ENCODE assay signal across 19 cellular contexts in the genomic region with DNA sequence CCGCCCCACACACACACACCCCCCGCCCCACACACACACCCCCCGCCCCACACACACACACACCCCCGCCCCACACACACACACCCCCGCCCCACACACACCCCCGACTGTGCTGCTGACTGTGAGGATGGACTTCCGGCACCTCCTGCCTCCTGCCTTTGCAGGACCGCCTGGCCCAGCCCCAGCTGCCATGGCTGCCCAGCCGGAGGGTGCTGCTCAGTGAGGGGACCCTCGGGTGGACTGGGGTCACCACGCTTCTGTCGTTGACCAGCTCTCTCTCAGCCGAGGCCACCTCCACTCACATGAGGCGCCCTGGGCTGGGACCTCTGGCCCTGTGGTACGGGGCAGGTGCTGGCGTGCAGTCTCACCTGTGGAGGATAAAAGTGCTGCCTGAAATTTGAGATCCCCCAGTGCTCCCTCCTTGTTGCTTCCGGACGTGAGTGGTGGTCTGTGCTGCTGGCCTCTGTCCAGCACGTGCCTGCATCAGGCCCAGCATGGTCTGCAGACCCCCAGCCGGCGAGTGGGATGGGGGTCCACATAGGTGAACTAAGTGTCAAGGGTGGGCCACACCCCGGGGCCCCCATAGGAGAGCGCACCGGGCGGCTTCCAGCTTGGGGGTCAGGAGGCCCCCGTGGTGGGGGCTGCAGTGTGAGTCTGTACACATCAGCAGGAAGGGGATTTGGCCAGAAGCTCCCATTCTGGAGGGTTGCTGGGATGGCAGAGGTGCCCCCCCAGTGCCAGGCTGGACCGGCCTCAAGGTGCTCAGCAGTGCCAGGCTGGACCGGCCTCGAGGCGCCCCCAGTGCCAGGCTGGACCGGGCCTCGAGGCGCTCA. TPM values are rescaled to one million over a fixed set of nuclear protein-coding genes. Genes with fewer than 3 reads are reported as not detected.
A peak's percentile ranks its signal among the peaks of the same experiment; 100 is the strongest.
DNase-seq lines count a peak whose midpoint lies in the region; ATAC-seq and TF ChIP-seq lines count a peak whose summit lies in the region.
"Had no signal": no experiment of that assay in that cellular context is flagged by ENCODE, and none has a peak within 500 bp of the region (broad histone marks: within the 10 kb centered on the region; RNA-seq: fewer than 3 reads in every experiment).

No MANE protein-coding gene starts in this region.

- H2BK15ac ChIP-seq in neuronal stem cell (ENCODE audit: low read length) = no peak overlapping the region

- no peak overlapping the region for H3K4ac ChIP-seq in neuronal stem cell (ENCODE audit: low read length)

- DNase-seq in breast epithelium (ENCODE audit: low spot score in 2 of 2) (no peak), MCF 10A (ENCODE audit: unreplicated experiment) (no peak), esophagus squamous epithelium (lab: John Stamatoyannopoulos, UW) (no peak), neuronal stem cell (ENCODE audit: low spot score) (no peak), transverse colon (peak; percentile 57), NCI-H510A treated with DMSO at 0.1 percent for 48 hours (lab: John Stamatoyannopoulos, UW) (no peak), aorta (no peak), RKO (ENCODE audit: low spot score) (no peak)
- DNase-seq: activated CD4-positive, CD25-positive, alpha-beta regulatory T cell treated with anti-CD3 and anti-CD28 coated beads, Interleukin-2, amount 50 U/mL, for 72 hours; activated CD8-positive, alpha-beta memory T cell treated with anti-CD3 and anti-CD28 coated beads, Interleukin-2, amount 50 U/mL, for 4 hours; central memory CD4-positive, alpha-beta T cell; HCEC 1CT; kidney glomerular epithelial cell; NCI-H1694; NCI-H524; PC-3; T-cell had no signal

- peak overlapping the region; percentile 55 for H3K23ac ChIP-seq in neuronal stem cell (ENCODE audit: low read depth, low read length, poor library complexity)

- H4K91ac ChIP-seq in neuronal stem cell (ENCODE audit: low read depth, low read length, poor library complexity) = no peak overlapping the region

- no peak for TF ChIP-seq EP300 in transverse colon (IDR thresholded peaks at IDR 0.05; ENCODE audit: low read depth)

- no peak overlapping the region for H3K4me3 Mint-ChIP-seq in MCF 10A (ENCODE audit: unreplicated experiment)
- H3K4me3 Mint-ChIP-seq: T-cell had no signal

- TF ChIP-seq POLR2A in breast epithelium (IDR thresholded peaks at IDR 0.05) (no peak), esophagus squamous epithelium (IDR thresholded peaks at IDR 0.05) (no peak), transverse colon (IDR thresholded peaks at IDR 0.05) (no peak)

- no peak overlapping the region for H3K27ac Mint-ChIP-seq in MCF 10A (ENCODE audit: low read depth, unreplicated experiment)
- H3K27ac Mint-ChIP-seq: activated naive CD4-positive, alpha-beta T cell treated with anti-CD3 and anti-CD28 coated beads, Interleukin-2, amount 50 U/mL, for 72 hours; T-cell had no signal

- no peaks in the 10 kb centered on the region for H3K4me1 Mint-ChIP-seq in MCF 10A (ENCODE audit: insufficient read depth, unreplicated experiment)

- H3K36me3 Mint-ChIP-seq in MCF 10A (ENCODE audit: insufficient read depth, unreplicated experiment) = peaks cover 16% of the 10 kb centered on the region
- H3K36me3 Mint-ChIP-seq: activated naive CD4-positive, alpha-beta T cell treated with anti-CD3 and anti-CD28 coated beads, Interleukin-2, amount 50 U/mL, for 72 hours had no signal

- peaks cover 9% of the 10 kb centered on the region for H3K79me1 ChIP-seq in neuronal stem cell (ENCODE audit: low read depth, low read length)

- no peak for ATAC-seq in aorta (ENCODE audit: low FRiP score)
- ATAC-seq: activated naive CD4-positive, alpha-beta T cell treated with anti-CD3 and anti-CD28 coated beads, Interleukin-2, amount 50 U/mL, for 72 hours; T-cell had no signal

- H3K18ac ChIP-seq in neuronal stem cell (ENCODE audit: low read length) = peak overlapping the region; percentile 76

- TF ChIP-seq CTCF in breast epithelium (IDR thresholded peaks at IDR 0.05) (no peak), MCF 10A (IDR thresholded peaks at IDR 0.05; ENCODE audit: unreplicated experiment) (no peak), esophagus squamous epithelium (IDR thresholded peaks at IDR 0.05) (no peak), transverse colon (IDR thresholded peaks at IDR 0.05) (no peak)

- intact Hi-C loops in breast epithelium (cut with DNase I; ENCODE audit: low total_unique reads) (no loop called here), MCF 10A (cut with micrococcal nuclease) (no loop called here), esophagus squamous epithelium (cut with DNase I) (no loop called here), transverse colon (cut with DNase I; ENCODE audit: low total_unique reads) (no loop called here), aorta (cut with DNase I) (no loop called here)

- H3K36me3 ChIP-seq in breast epithelium (peaks cover 3% of the 10 kb centered on the region), esophagus squamous epithelium (peaks cover 25 to 83% (median 26%) of the 10 kb centered on the region in 3 donors), neuronal stem cell (replicated peaks in 1 of 2; ENCODE audit: control insufficient read depth in 2 of 2, insufficient read depth in 2 of 2, low read length in 2 of 2) (peaks cover 11 to 52% of the 10 kb centered on the region in 2 donors), transverse colon (peaks cover 0 to 20% (median 7%) of the 10 kb centered on the region in 4 donors), aorta (ENCODE audit: control insufficient read depth in 1 of 2, insufficient read depth in 2 of 2, low read length in 1 of 2) (peaks cover 0 to 5% of the 10 kb centered on the region in 2 donors)

- no TSS peak for BruUV-seq in MCF 10A (replicated peaks; lab: Mats Ljungman, UMichigan)

- H3K9ac ChIP-seq in neuronal stem cell (ENCODE audit: low read depth, low read length, poor library complexity) = no peak overlapping the region

- H2AFZ ChIP-seq in neuronal stem cell (ENCODE audit: low read length) = no peak overlapping the region

- 45 to 50% methylated on average over 7 to 10 of the region's 33 CpGs for WGBS in esophagus squamous epithelium, 2 donors
- WGBS in neuronal stem cell (ENCODE audit: extremely low coverage in 2 of 2, insufficient read length in 2 of 2, insufficient replicate concordance in 1 of 2), 2 donors = no CpG with 5 or more reads among the region's 33 CpGs
- WGBS in transverse colon (ENCODE audit: low coverage in 1 of 2), 2 donors = 57% methylated on average over 26 of the region's 33 CpGs; no CpG with 5 or more reads in 1 of the 2 donors
- WGBS in aorta, 2 donors = 53 to 56% methylated on average over 27 to 33 of the region's 33 CpGs

- H2BK5ac ChIP-seq in neuronal stem cell (ENCODE audit: low read length) = no peak overlapping the region

- H3K9me3 Mint-ChIP-seq in MCF 10A (ENCODE audit: unreplicated experiment) = no peaks in the 10 kb centered on the region
- H3K9me3 Mint-ChIP-seq: activated naive CD4-positive, alpha-beta T cell treated with anti-CD3 and anti-CD28 coated beads, Interleukin-2, amount 50 U/mL, for 72 hours; T-cell had no signal

- in situ Hi-C loops in transverse colon (cut with MboI; ENCODE audit: low pct_ligation_motif_present in 1 of 4, low pct_unique_long_range_greater_than_20kb in 1 of 4, low sequenced_read_pairs in 3 of 4) = no loop called here

- H3K27me3 ChIP-seq in breast epithelium = no peaks in the 10 kb centered on the region
- H3K27me3 ChIP-seq in esophagus squamous epithelium = peaks cover 0 to 3% (median 0%) of the 10 kb centered on the region in 4 donors
- H3K27me3 ChIP-seq in neuronal stem cell (ENCODE audit: control insufficient read depth in 3 of 3, insufficient read depth in 3 of 3, low read depth in 1 of 3, low read length in 3 of 3) = no peaks in the 10 kb centered on the region
- H3K27me3 ChIP-seq in transverse colon = no peaks in the 10 kb centered on the region
- no peaks in the 10 kb centered on the region for H3K27me3 ChIP-seq in aorta (ENCODE audit: control insufficient read depth in 1 of 2, insufficient read depth in 2 of 2, low read length in 1 of 2)

- H3K4me2 ChIP-seq in neuronal stem cell (ENCODE audit: insufficient read depth, low read length, poor library complexity, severe bottlenecking) = no peak overlapping the region

- H3K14ac ChIP-seq in neuronal stem cell (ENCODE audit: low read length) = peak overlapping the region; percentile 94

- POLR2A ChIA-PET in MCF 10A (lab: Yijun Ruan, JAX) = interaction anchor here (0.6 kb wide), 1 partner anchor 9 kb away, joined by 3 read pairs; no protein-coding TSS in a partner anchor

- no peaks in the 10 kb centered on the region for H3K27me3 Mint-ChIP-seq in MCF 10A (ENCODE audit: insufficient read depth, unreplicated experiment)
- H3K27me3 Mint-ChIP-seq: T-cell had no signal

- peak overlapping the region; percentile 58 for H2BK12ac ChIP-seq in neuronal stem cell (ENCODE audit: low read length)

- H2BK120ac ChIP-seq in neuronal stem cell (ENCODE audit: low read depth, low read length) = no peak overlapping the region

- no peak overlapping the region for H4K8ac ChIP-seq in neuronal stem cell (ENCODE audit: low read depth, low read length)

- H3K4me3 ChIP-seq in breast epithelium = peak overlapping the region in 1 of 3 donors; percentile 26
- peak overlapping the region in 3 of 4 donors; percentile 29 to 49 (median 38) for H3K4me3 ChIP-seq in esophagus squamous epithelium
- no peak overlapping the region for H3K4me3 ChIP-seq in neuronal stem cell (ENCODE audit: low read length in 2 of 2)
- H3K4me3 ChIP-seq in transverse colon = peak overlapping the region in 1 of 4 donors; percentile 10
- no peak overlapping the region for H3K4me3 ChIP-seq in aorta (ENCODE audit: low read length in 2 of 2)

- H3K9me3 ChIP-seq in breast epithelium (no peaks in the 10 kb centered on the region), esophagus squamous epithelium (no peaks in the 10 kb centered on the region), neuronal stem cell (replicated peaks in 1 of 2; ENCODE audit: control insufficient read depth in 2 of 2, insufficient read depth in 1 of 2, low read depth in 1 of 2, low read length in 2 of 2) (no peaks in the 10 kb centered on the region), transverse colon (no peaks in the 10 kb centered on the region), aorta (ENCODE audit: control insufficient read depth, low read length) (no peaks in the 10 kb centered on the region)

- CTCF ChIA-PET in MCF 10A (lab: Yijun Ruan, JAX) = interaction anchor here (0.6 kb wide), 1 partner anchor 27 kb away, joined by 3 read pairs; no protein-coding TSS in a partner anchor

- H2AK5ac ChIP-seq in neuronal stem cell (ENCODE audit: low read depth, low read length) = no peak overlapping the region

- H3K27ac ChIP-seq in breast epithelium (peak overlapping the region; percentile 64 to 72), esophagus squamous epithelium (peak overlapping the region; percentile 89 to 95 (median 90)), neuronal stem cell (replicated peaks; ENCODE audit: low read length) (no peak overlapping the region), transverse colon (peak overlapping the region; percentile 92 to 96 (median 93)), aorta (ENCODE audit: low read depth in 1 of 2, low read length in 2 of 2) (peak overlapping the region in 1 of 2 donors; percentile 9)
- H3K27ac ChIP-seq: C4-2B had no signal

- H3K4me1 ChIP-seq in breast epithelium (peaks cover 4 to 10% of the 10 kb centered on the region in 2 donors), esophagus squamous epithelium (peaks cover 31 to 83% (median 52%) of the 10 kb centered on the region in 3 donors), neuronal stem cell (ENCODE audit: control insufficient read depth in 2 of 2, insufficient read depth in 1 of 2, low read depth in 1 of 2, low read length in 2 of 2) (peaks cover 0 to 3% of the 10 kb centered on the region in 2 donors), transverse colon (peaks cover 15 to 60% (median 41%) of the 10 kb centered on the region in 4 donors), aorta (ENCODE audit: control insufficient read depth in 1 of 2, insufficient read depth in 2 of 2, low read length in 2 of 2) (peaks cover 0 to 5% of the 10 kb centered on the region in 2 donors)

RNA-seq across cellular contexts. Expression of a gene that starts 11.2 kb away (rescaled TPM):
- total RNA-seq in breast epithelium (100 to 1,000 TPM in 1 of 3 donors, 10 to 100 TPM in 2; 41.6 to 102 (median 54.1) TPM), MCF 10A (2022) (14.5 and 24.1 TPM in 2 replicates), esophagus squamous epithelium (100 to 1,000 TPM in 1 of 4 donors, 10 to 100 TPM in 3; 80.3 to 137 (median 87.7) TPM), transverse colon (100 to 1,000 TPM in 2 of 4 donors, 10 to 100 TPM in 2; 46.8 to 325 (median 112) TPM), aorta (100 to 1,000 TPM; 126 to 176 TPM)
- polyA plus RNA-seq in neuronal stem cell (2013, experiment 1 of 2) = 12.8 TPM
- polyA plus RNA-seq in neuronal stem cell (2013, experiment 2 of 2) = 14.7 TPM
- 10 to 100 TPM; 35.3 to 81.5 TPM for polyA plus RNA-seq in aorta

Comparison
In these comparisons a context has a peak if more than half of its experiments do, and no peak if none do; other contexts are left out.
1. H3K4me3 ChIP-seq: peak in esophagus squamous epithelium (3 of 4); none in neuronal stem cell (0 of 2) and aorta (0 of 2).